24 cellular contexts compared by ENCODE assay signal in the genomic region with DNA sequence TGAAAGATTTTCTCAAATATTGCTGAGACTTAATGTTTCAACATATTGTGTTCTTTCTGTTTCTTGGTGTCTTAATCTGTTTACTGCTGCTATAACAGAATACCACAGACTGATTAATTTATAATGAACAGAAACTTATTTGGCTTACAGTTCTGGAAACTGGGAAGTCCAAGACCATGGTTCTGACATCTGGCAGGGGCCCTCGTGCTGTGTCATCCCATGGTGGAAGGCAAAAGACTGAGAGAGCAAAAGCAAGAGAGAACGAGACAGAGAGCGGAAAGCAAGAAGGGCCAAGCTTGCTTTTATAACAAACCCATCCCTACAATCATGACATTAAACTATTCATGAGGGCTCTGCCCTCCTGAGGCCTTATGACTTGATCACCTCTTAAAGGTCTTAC.
"Had no signal": no experiment of that assay in that cellular context is flagged by ENCODE, and none has a peak within 500 bp of the region (broad histone marks: within the 10 kb centered on the region; RNA-seq: fewer than 3 reads in every experiment).

No MANE protein-coding gene starts in this region.

- H3K4me3 ChIP-seq: colonic mucosa, dorsolateral prefrontal cortex, heart left ventricle, right lobe of liver, stomach had no signal

- H3K9me3 ChIP-seq: colonic mucosa, heart left ventricle, right lobe of liver, stomach had no signal

- H3K36me3 ChIP-seq: colonic mucosa, heart left ventricle, right lobe of liver, stomach had no signal

- H3K9me3 Mint-ChIP-seq: activated CD4-positive, alpha-beta T cell treated with anti-CD3 and anti-CD28 coated beads, Interleukin-2, amount 10 ng/mL, durations not matched to agents 7 days and 5 days; activated naive CD4-positive, alpha-beta T cell treated with anti-CD3 and anti-CD28 coated beads, Interleukin-2, amount 50 U/mL, for 24 hours; central memory CD8-positive, alpha-beta T cell; effector memory CD8-positive, alpha-beta T cell; natural killer cell treated with Interleukin-12 subunit alpha and Interleukin-12 subunit beta and Interleukin-15 and Interleukin-18, amount 100 ng/mL, for 72 hours; stimulated activated effector memory CD8-positive, alpha-beta T cell treated with anti-CD3 and anti-CD28 coated beads, Interleukin-12 subunit alpha, Interleukin-12 subunit beta, amount 100 ng/mL, for 72 hours; T-cell; T-helper 2 cell treated with Interferon-gamma antibody and Interleukin-4, amounts not matched to agents 5 μg/mL and 100 μg/mL, for 36 hours had no signal

- H3K27ac Mint-ChIP-seq: activated CD4-positive, alpha-beta T cell treated with anti-CD3 and anti-CD28 coated beads, Interleukin-2, amount 10 ng/mL, durations not matched to agents 7 days and 5 days; activated CD8-positive, alpha-beta T cell treated with anti-CD3 and anti-CD28 coated beads, Interleukin-2, amount 10 ng/mL, durations not matched to agents 7 days and 5 days; activated naive CD4-positive, alpha-beta T cell treated with anti-CD3 and anti-CD28 coated beads, Interleukin-2, amount 50 U/mL, for 24 hours; effector memory CD8-positive, alpha-beta T cell; natural killer cell treated with Interleukin-12 subunit alpha and Interleukin-12 subunit beta and Interleukin-15 and Interleukin-18, amount 100 ng/mL, for 72 hours; stimulated activated effector memory CD8-positive, alpha-beta T cell treated with anti-CD3 and anti-CD28 coated beads, Interleukin-12 subunit alpha, Interleukin-12 subunit beta, amount 100 ng/mL, for 72 hours; T-cell; T-helper 2 cell treated with Interferon-gamma antibody and Interleukin-4, amounts not matched to agents 5 μg/mL and 100 μg/mL, for 36 hours had no signal

- DNase-seq: activated CD4-positive, alpha-beta T cell treated with anti-CD3 and anti-CD28 coated beads, Interleukin-2, amount 10 ng/mL, durations not matched to agents 7 days and 5 days; activated CD4-positive, CD25-positive, alpha-beta regulatory T cell treated with anti-CD3 and anti-CD28 coated beads, Interleukin-2, amount 50 U/mL, for 72 hours; activated CD8-positive, alpha-beta T cell treated with anti-CD3 and anti-CD28 coated beads, Interleukin-2, amount 10 ng/mL, durations not matched to agents 7 days and 5 days; activated gamma-delta T cell treated with Interleukin-2 at 50 U/mL for 16 hours; aorta; colonic mucosa; dorsolateral prefrontal cortex; effector memory CD8-positive, alpha-beta T cell; heart left ventricle; nucleus accumbens; posterior cingulate gyrus; right lobe of liver; small intestine; stimulated activated CD4-positive, alpha-beta T cell treated with anti-CD3 and anti-CD28 coated beads, Interleukin-2, amount 100 ng/mL, for 24 hours; stomach; T-cell had no signal

- ATAC-seq: activated CD8-positive, alpha-beta T cell treated with anti-CD3 and anti-CD28 coated beads, Interleukin-2, amount 10 ng/mL, durations not matched to agents 7 days and 5 days; effector memory CD8-positive, alpha-beta T cell; esophagus mucosa; heart left ventricle; left lobe of liver; natural killer cell treated with Interleukin-12 subunit alpha and Interleukin-12 subunit beta and Interleukin-15 and Interleukin-18, amount 100 ng/mL, for 72 hours; right lobe of liver; stimulated activated effector memory CD8-positive, alpha-beta T cell treated with anti-CD3 and anti-CD28 coated beads, Interleukin-12 subunit alpha, Interleukin-12 subunit beta, amount 100 ng/mL, for 72 hours; T-cell had no signal

- H3K36me3 Mint-ChIP-seq: activated naive CD4-positive, alpha-beta T cell treated with anti-CD3 and anti-CD28 coated beads, Interleukin-2, amount 50 U/mL, for 24 hours; natural killer cell treated with Interleukin-12 subunit alpha and Interleukin-12 subunit beta and Interleukin-15 and Interleukin-18, amount 100 ng/mL, for 72 hours; stimulated activated effector memory CD8-positive, alpha-beta T cell treated with anti-CD3 and anti-CD28 coated beads, Interleukin-12 subunit alpha, Interleukin-12 subunit beta, amount 100 ng/mL, for 72 hours; T-cell had no signal

- H3K4me1 ChIP-seq: colonic mucosa, right lobe of liver had no signal

- H3K4me3 Mint-ChIP-seq: activated CD4-positive, alpha-beta T cell treated with anti-CD3 and anti-CD28 coated beads, Interleukin-2, amount 10 ng/mL, durations not matched to agents 7 days and 5 days; activated CD8-positive, alpha-beta T cell treated with anti-CD3 and anti-CD28 coated beads, Interleukin-2, amount 10 ng/mL, durations not matched to agents 7 days and 5 days; activated naive CD4-positive, alpha-beta T cell treated with anti-CD3 and anti-CD28 coated beads, Interleukin-2, amount 50 U/mL, for 24 hours; central memory CD8-positive, alpha-beta T cell; effector memory CD8-positive, alpha-beta T cell; natural killer cell treated with Interleukin-12 subunit alpha and Interleukin-12 subunit beta and Interleukin-15 and Interleukin-18, amount 100 ng/mL, for 72 hours; stimulated activated effector memory CD8-positive, alpha-beta T cell treated with anti-CD3 and anti-CD28 coated beads, Interleukin-12 subunit alpha, Interleukin-12 subunit beta, amount 100 ng/mL, for 72 hours; T-cell; T-helper 2 cell treated with Interferon-gamma antibody and Interleukin-4, amounts not matched to agents 5 μg/mL and 100 μg/mL, for 36 hours had no signal

- H3K4me1 Mint-ChIP-seq: activated CD4-positive, alpha-beta T cell treated with anti-CD3 and anti-CD28 coated beads, Interleukin-2, amount 10 ng/mL, durations not matched to agents 7 days and 5 days; activated naive CD4-positive, alpha-beta T cell treated with anti-CD3 and anti-CD28 coated beads, Interleukin-2, amount 50 U/mL, for 24 hours; central memory CD8-positive, alpha-beta T cell; stimulated activated effector memory CD8-positive, alpha-beta T cell treated with anti-CD3 and anti-CD28 coated beads, Interleukin-12 subunit alpha, Interleukin-12 subunit beta, amount 100 ng/mL, for 72 hours; T-cell had no signal

- H3K27me3 ChIP-seq: colonic mucosa, dorsolateral prefrontal cortex, heart left ventricle, right lobe of liver, stomach had no signal

- H3K27ac ChIP-seq: colonic mucosa, heart left ventricle, right lobe of liver, stomach, VCaP had no signal

- H3K27me3 Mint-ChIP-seq: activated CD4-positive, alpha-beta T cell treated with anti-CD3 and anti-CD28 coated beads, Interleukin-2, amount 10 ng/mL, durations not matched to agents 7 days and 5 days had no signal
